Comparison of ENCODE assay signal across 1 cellular context in the genomic region with DNA sequence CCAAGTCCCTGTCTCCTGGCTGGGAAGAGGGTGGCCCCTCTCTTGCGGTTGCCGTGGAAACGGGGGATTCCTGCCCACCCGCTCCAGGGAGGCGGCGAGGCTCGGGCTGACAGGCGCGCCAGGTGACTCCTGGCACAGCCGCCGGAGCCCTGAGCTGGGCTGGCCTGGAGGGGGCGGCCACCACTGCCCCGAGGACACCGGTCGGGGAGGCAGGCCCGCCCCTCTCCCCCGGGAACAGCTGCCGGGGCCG.
TF ChIP-seq lines count a peak whose summit lies in the region.

No MANE protein-coding gene starts in this region.

TF ChIP-seq in HepG2, 621 proteins besides CTCF, POLR2A, EP300 and RAD21 (continued from another document and continues in another):
- TF ChIP-seq, protein P1, sequence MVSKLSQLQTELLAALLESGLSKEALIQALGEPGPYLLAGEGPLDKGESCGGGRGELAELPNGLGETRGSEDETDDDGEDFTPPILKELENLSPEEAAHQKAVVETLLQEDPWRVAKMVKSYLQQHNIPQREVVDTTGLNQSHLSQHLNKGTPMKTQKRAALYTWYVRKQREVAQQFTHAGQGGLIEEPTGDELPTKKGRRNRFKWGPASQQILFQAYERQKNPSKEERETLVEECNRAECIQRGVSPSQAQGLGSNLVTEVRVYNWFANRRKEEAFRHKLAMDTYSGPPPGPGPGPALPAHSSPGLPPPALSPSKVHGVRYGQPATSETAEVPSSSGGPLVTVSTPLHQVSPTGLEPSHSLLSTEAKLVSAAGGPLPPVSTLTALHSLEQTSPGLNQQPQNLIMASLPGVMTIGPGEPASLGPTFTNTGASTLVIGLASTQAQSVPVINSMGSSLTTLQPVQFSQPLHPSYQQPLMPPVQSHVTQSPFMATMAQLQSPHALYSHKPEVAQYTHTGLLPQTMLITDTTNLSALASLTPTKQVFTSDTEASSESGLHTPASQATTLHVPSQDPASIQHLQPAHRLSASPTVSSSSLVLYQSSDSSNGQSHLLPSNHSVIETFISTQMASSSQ (IDR thresholded peaks at IDR 0.05; ENCODE audit: low read depth) = no peak
- TF ChIP-seq, protein P1 (CRISPR knock-in tag; IDR thresholded peaks at IDR 0.05; ENCODE audit: borderline replicate concordance) = 0 out of 2 replicates have a peak, but pooled peaks have one; percentile 17
- no peak for TF ChIP-seq PHF20 (CRISPR knock-in tag; IDR thresholded peaks at IDR 0.05)
- TF ChIP-seq SAP130 (CRISPR knock-in tag; IDR thresholded peaks at IDR 0.05; ENCODE audit: low read depth) = peak; percentile 65
- no peak for TF ChIP-seq ZBTB4 (CRISPR knock-in tag; IDR thresholded peaks at IDR 0.05; ENCODE audit: borderline replicate concordance)
- TF ChIP-seq XRCC5 (optimal IDR thresholded peaks at IDR 0.05; ENCODE audit: low read length) = peak; percentile 10
- TF ChIP-seq, protein P2, sequence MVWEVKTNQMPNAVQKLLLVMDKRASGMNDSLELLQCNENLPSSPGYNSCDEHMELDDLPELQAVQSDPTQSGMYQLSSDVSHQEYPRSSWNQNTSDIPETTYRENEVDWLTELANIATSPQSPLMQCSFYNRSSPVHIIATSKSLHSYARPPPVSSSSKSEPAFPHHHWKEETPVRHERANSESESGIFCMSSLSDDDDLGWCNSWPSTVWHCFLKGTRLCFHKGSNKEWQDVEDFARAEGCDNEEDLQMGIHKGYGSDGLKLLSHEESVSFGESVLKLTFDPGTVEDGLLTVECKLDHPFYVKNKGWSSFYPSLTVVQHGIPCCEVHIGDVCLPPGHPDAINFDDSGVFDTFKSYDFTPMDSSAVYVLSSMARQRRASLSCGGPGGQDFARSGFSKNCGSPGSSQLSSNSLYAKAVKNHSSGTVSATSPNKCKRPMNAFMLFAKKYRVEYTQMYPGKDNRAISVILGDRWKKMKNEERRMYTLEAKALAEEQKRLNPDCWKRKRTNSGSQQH (CRISPR knock-in tag; IDR thresholded peaks at IDR 0.05; ENCODE audit: low read depth) = no peak
- TF ChIP-seq IRX3 (CRISPR knock-in tag; IDR thresholded peaks at IDR 0.05; ENCODE audit: borderline replicate concordance, low read depth) = no peak
- TF ChIP-seq ZSCAN20 (CRISPR knock-in tag; IDR thresholded peaks at IDR 0.05; ENCODE audit: borderline replicate concordance) = 0 out of 2 replicates have a peak, but pooled peaks have one; percentile 8
- no peak for TF ChIP-seq ZNF609 (CRISPR knock-in tag; IDR thresholded peaks at IDR 0.05; ENCODE audit: borderline replicate concordance)
- TF ChIP-seq MED1 (CRISPR knock-in tag; IDR thresholded peaks at IDR 0.05) = 0 out of 2 replicates have a peak, but pooled peaks have one; percentile 34
- no peak for TF ChIP-seq ZNF362 (CRISPR knock-in tag; IDR thresholded peaks at IDR 0.05; ENCODE audit: borderline replicate concordance)
- TF ChIP-seq, protein P3, sequence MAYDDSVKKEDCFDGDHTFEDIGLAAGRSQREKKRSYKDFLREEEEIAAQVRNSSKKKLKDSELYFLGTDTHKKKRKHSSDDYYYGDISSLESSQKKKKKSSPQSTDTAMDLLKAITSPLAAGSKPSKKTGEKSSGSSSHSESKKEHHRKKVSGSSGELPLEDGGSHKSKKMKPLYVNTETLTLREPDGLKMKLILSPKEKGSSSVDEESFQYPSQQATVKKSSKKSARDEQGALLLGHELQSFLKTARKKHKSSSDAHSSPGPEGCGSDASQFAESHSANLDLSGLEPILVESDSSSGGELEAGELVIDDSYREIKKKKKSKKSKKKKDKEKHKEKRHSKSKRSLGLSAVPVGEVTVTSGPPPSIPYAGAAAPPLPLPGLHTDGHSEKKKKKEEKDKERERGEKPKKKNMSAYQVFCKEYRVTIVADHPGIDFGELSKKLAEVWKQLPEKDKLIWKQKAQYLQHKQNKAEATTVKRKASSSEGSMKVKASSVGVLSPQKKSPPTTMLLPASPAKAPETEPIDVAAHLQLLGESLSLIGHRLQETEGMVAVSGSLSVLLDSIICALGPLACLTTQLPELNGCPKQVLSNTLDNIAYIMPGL (CRISPR knock-in tag; IDR thresholded peaks at IDR 0.05; ENCODE audit: borderline replicate concordance in 1 of 2, low read depth in 1 of 2) = peak in 1 of 2 experiments; percentile 50; a peak in 2 of 4 replicates
- peak; percentile 50 for TF ChIP-seq ZNF687 (CRISPR knock-in tag; IDR thresholded peaks at IDR 0.05)
- no peak for TF ChIP-seq CC2D1A (CRISPR knock-in tag; IDR thresholded peaks at IDR 0.05)
- TF ChIP-seq ZBTB7B (CRISPR knock-in tag; IDR thresholded peaks at IDR 0.05) = 0 out of 2 replicates have a peak, but pooled peaks have one; percentile 33
- 0 out of 2 replicates have a peak, but pooled peaks have one; percentile 22 for TF ChIP-seq SALL1 (CRISPR knock-in tag; IDR thresholded peaks at IDR 0.05)
- TF ChIP-seq ZNF431 (CRISPR knock-in tag; IDR thresholded peaks at IDR 0.05; ENCODE audit: borderline replicate concordance, low read depth) = no peak
- TF ChIP-seq, protein P4, sequence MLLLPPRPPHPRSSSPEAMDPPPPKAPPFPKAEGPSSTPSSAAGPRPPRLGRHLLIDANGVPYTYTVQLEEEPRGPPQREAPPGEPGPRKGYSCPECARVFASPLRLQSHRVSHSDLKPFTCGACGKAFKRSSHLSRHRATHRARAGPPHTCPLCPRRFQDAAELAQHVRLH (CRISPR knock-in tag; IDR thresholded peaks at IDR 0.05; ENCODE audit: borderline replicate concordance, low read depth) = no peak
- peak; percentile 10; the same call in 1 of the 2 replicates for TF ChIP-seq GABPB1 (CRISPR knock-in tag; IDR thresholded peaks at IDR 0.05)
- TF ChIP-seq MBD4 (IDR thresholded peaks at IDR 0.05; ENCODE audit: borderline replicate concordance, low read length) = no peak
- TF ChIP-seq RFX3 (CRISPR knock-in tag; IDR thresholded peaks at IDR 0.05) = no peak
- no peak for TF ChIP-seq SSRP1 (CRISPR knock-in tag; IDR thresholded peaks at IDR 0.05)
- TF ChIP-seq THAP11 (CRISPR knock-in tag; IDR thresholded peaks at IDR 0.05) = no peak
- peak; percentile 23; the same call in 1 of the 2 replicates for TF ChIP-seq ZSCAN21 (CRISPR knock-in tag; IDR thresholded peaks at IDR 0.05; ENCODE audit: borderline replicate concordance)
- TF ChIP-seq HOXA3 (CRISPR knock-in tag; IDR thresholded peaks at IDR 0.05) = peak; percentile 10; the same call in 1 of the 2 replicates
- 0 out of 2 replicates have a peak, but pooled peaks have one; percentile 24 for TF ChIP-seq NRL (CRISPR knock-in tag; IDR thresholded peaks at IDR 0.05; ENCODE audit: borderline replicate concordance)
- TF ChIP-seq, protein P5, sequence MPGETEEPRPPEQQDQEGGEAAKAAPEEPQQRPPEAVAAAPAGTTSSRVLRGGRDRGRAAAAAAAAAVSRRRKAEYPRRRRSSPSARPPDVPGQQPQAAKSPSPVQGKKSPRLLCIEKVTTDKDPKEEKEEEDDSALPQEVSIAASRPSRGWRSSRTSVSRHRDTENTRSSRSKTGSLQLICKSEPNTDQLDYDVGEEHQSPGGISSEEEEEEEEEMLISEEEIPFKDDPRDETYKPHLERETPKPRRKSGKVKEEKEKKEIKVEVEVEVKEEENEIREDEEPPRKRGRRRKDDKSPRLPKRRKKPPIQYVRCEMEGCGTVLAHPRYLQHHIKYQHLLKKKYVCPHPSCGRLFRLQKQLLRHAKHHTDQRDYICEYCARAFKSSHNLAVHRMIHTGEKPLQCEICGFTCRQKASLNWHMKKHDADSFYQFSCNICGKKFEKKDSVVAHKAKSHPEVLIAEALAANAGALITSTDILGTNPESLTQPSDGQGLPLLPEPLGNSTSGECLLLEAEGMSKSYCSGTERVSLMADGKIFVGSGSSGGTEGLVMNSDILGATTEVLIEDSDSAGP (CRISPR knock-in tag; IDR thresholded peaks at IDR 0.05; ENCODE audit: borderline replicate concordance) = 0 out of 2 replicates have a peak, but pooled peaks have one; percentile 51
